In genomic region chr14:38481939-38482678, GRCh38 we compare ENCODE assay signal across 12 cellular contexts.
DNase-seq lines count a peak whose midpoint lies in the region; ATAC-seq and TF ChIP-seq lines count a peak whose summit lies in the region.
"Had no signal": no experiment of that assay in that cellular context is flagged by ENCODE, and none has a peak within 500 bp of the region (broad histone marks: within the 10 kb centered on the region; RNA-seq: fewer than 3 reads in every experiment).

No MANE protein-coding gene starts in this region.

- H3K36me3 ChIP-seq in endodermal cell (ENCODE audit: control insufficient read depth, insufficient read depth, low read length), result no peaks in the 10 kb centered on the region
- H3K36me3 ChIP-seq in upper lobe of right lung, result no peaks in the 10 kb centered on the region
- H3K36me3 ChIP-seq: spleen had no signal

- peaks cover 15% of the 10 kb centered on the region for H3K36me3 Mint-ChIP-seq in endodermal cell (ENCODE audit: low read depth)
- H3K36me3 Mint-ChIP-seq in activated naive CD4-positive, alpha-beta T cell treated with anti-CD3 and anti-CD28 coated beads, Interleukin-2, amount 10 ng/mL, durations not matched to agents 7 days and 5 days, result no peaks in the 10 kb centered on the region

- H3K27me3 ChIP-seq in endodermal cell (ENCODE audit: control insufficient read depth, insufficient read depth, low read length, poor library complexity, severe bottlenecking) (no peaks in the 10 kb centered on the region), upper lobe of right lung (no peaks in the 10 kb centered on the region)
- H3K27me3 ChIP-seq: spleen had no signal

- no peaks in the 10 kb centered on the region for H3K4me1 Mint-ChIP-seq in endodermal cell
- H3K4me1 Mint-ChIP-seq in activated naive CD4-positive, alpha-beta T cell treated with anti-CD3 and anti-CD28 coated beads, Interleukin-2, amount 10 ng/mL, durations not matched to agents 7 days and 5 days, result no peaks in the 10 kb centered on the region
- H3K4me1 Mint-ChIP-seq: T-helper 17 cell had no signal

- H3K4me3 ChIP-seq in endodermal cell (ENCODE audit: low read length) (no peak overlapping the region), upper lobe of right lung (no peak overlapping the region)
- H3K4me3 ChIP-seq: spleen had no signal

- peak; percentile 35 to 82 (median 77) for DNase-seq in NCI-H1417 (lab: John Stamatoyannopoulos, UW)
- DNase-seq in NCI-H1417 treated with DMSO at 0.1 percent for 48 hours (lab: John Stamatoyannopoulos, UW), result no peak
- DNase-seq in NCI-H510A treated with DMSO at 0.1 percent for 48 hours (lab: John Stamatoyannopoulos, UW), result peak; percentile 92
- DNase-seq in endodermal cell, result peak; percentile 44
- DNase-seq in upper lobe of right lung, result peak; percentile 57
- DNase-seq in hypothalamus (lab: John Stamatoyannopoulos, UW), result no peak
- no peak for DNase-seq in activated naive CD4-positive, alpha-beta T cell treated with anti-CD3 and anti-CD28 coated beads, Interleukin-2, amount 10 ng/mL, durations not matched to agents 7 days and 5 days
- DNase-seq: ACHN; activated CD8-positive, alpha-beta memory T cell treated with anti-CD3 and anti-CD28 coated beads for 24 hours; spleen; T-helper 17 cell had no signal

- CTCF ChIA-PET in activated naive CD4-positive, alpha-beta T cell treated with anti-CD3 and anti-CD28 coated beads, Interleukin-2, amount 10 ng/mL, durations not matched to agents 7 days and 5 days (lab: Charles Lee), result no interaction called here

- H3K27ac ChIP-seq in endodermal cell (ENCODE audit: low read depth, low read length) (no peak overlapping the region), upper lobe of right lung (no peak overlapping the region)
- H3K27ac ChIP-seq: spleen had no signal

- H3K4me3 Mint-ChIP-seq in endodermal cell, result no peak overlapping the region
- no peak overlapping the region for H3K4me3 Mint-ChIP-seq in activated naive CD4-positive, alpha-beta T cell treated with anti-CD3 and anti-CD28 coated beads, Interleukin-2, amount 10 ng/mL, durations not matched to agents 7 days and 5 days
- H3K4me3 Mint-ChIP-seq: T-helper 17 cell had no signal

- H3K27me3 Mint-ChIP-seq in endodermal cell (ENCODE audit: insufficient read depth), result no peaks in the 10 kb centered on the region
- H3K27me3 Mint-ChIP-seq in activated naive CD4-positive, alpha-beta T cell treated with anti-CD3 and anti-CD28 coated beads, Interleukin-2, amount 10 ng/mL, durations not matched to agents 7 days and 5 days, result no peaks in the 10 kb centered on the region
- H3K27me3 Mint-ChIP-seq: T-helper 17 cell had no signal

- no peak overlapping the region for H3K9ac ChIP-seq in endodermal cell (ENCODE audit: extremely low read depth, low read length, poor library complexity, severe bottlenecking)

- no peak overlapping the region for H3K27ac Mint-ChIP-seq in endodermal cell
- H3K27ac Mint-ChIP-seq in activated naive CD4-positive, alpha-beta T cell treated with anti-CD3 and anti-CD28 coated beads, Interleukin-2, amount 10 ng/mL, durations not matched to agents 7 days and 5 days, result no peak overlapping the region
- H3K27ac Mint-ChIP-seq: T-helper 17 cell had no signal

- TF ChIP-seq CTCF in endodermal cell (conservative IDR thresholded peaks at IDR 0.05) (no peak), upper lobe of right lung (IDR thresholded peaks at IDR 0.05) (no peak)

- H3K9me3 ChIP-seq in endodermal cell (ENCODE audit: control insufficient read depth, low read length) (peaks cover 29% of the 10 kb centered on the region), upper lobe of right lung (no peaks in the 10 kb centered on the region)

- H3K4me1 ChIP-seq in endodermal cell (ENCODE audit: control insufficient read depth, insufficient read depth, low read length) (no peaks in the 10 kb centered on the region), upper lobe of right lung (no peaks in the 10 kb centered on the region)
- H3K4me1 ChIP-seq: spleen had no signal

- WGBS in endodermal cell (ENCODE audit: insufficient coverage in 1 of 2, insufficient read length in 1 of 2), 2 experiments, result 87 to 90% methylated on average over 1 to 2 of the region's 2 CpGs

- peaks cover 23% of the 10 kb centered on the region for H3K9me3 Mint-ChIP-seq in endodermal cell
- peaks cover 11% of the 10 kb centered on the region for H3K9me3 Mint-ChIP-seq in activated naive CD4-positive, alpha-beta T cell treated with anti-CD3 and anti-CD28 coated beads, Interleukin-2, amount 10 ng/mL, durations not matched to agents 7 days and 5 days

- intact Hi-C loops in upper lobe of right lung (cut with DNase I), result no loop called here

- ATAC-seq in upper lobe of right lung (peak; percentile 84), GM21515 (IDR thresholded peaks at IDR 0.05; ENCODE audit: unreplicated experiment) (no peak)
- ATAC-seq: T-helper 17 cell had no signal

Comparison
In these comparisons a context has a peak if more than half of its experiments do, and no peak if none do; other contexts are left out.
1. DNase-seq: peak in NCI-H1417 (3 of 3), NCI-H510A treated with DMSO at 0.1 percent for 48 hours (single experiment), endodermal cell (single experiment) and upper lobe of right lung (single experiment); none in NCI-H1417 treated with DMSO at 0.1 percent for 48 hours (single experiment), hypothalamus (0 of 51) and activated naive CD4-positive, alpha-beta T cell treated with anti-CD3 and anti-CD28 coated beads, Interleukin-2, amount 10 ng/mL, durations not matched to agents 7 days and 5 days (single experiment).